1 cellular context compared by ENCODE assay signal in the genomic region with DNA sequence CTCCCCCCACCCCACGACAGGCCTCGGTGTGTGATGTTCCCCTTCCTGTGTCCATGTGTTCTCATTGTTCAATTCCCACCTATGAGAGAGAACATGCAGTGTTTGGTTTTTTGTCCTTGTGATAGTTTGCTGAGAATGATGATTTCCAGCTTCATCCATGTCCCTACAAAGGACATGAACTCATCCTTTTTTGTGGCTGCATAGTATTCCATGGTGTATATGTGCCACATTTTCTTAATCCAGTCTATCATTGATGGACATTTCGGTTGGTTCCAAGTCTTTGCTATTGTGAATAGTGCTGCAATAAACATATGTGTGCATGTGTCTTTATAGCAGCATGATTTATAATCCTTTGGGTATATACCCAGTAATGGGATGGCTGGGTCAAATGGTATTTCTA.
TF ChIP-seq lines count a peak whose summit lies in the region.
"Not testable (repeated sequence)": the region's sequence is repeated elsewhere in the genome, so short reads cannot be mapped to it uniquely, and the experiment has no call there.

No MANE protein-coding gene starts in this region.

- CTCF ChIA-PET in HEK293 (lab: Yijun Ruan, JAX) = not testable (repeated sequence)

- POLR2A ChIA-PET in HEK293 (lab: Yijun Ruan, JAX) = not testable (repeated sequence)

- not testable (repeated sequence) for TF ChIP-seq CTCF in HEK293 (tag by site-specific recombination; IDR thresholded peaks at IDR 0.05)

- H3K9me3 ChIP-seq in HEK293 (ENCODE audit: control insufficient read depth, insufficient read depth, low read depth, low read length) = not testable (repeated sequence)

- not testable (repeated sequence) for H3K4me1 ChIP-seq in HEK293 (ENCODE audit: control insufficient read depth, insufficient read depth, low read length)

- not testable (repeated sequence) for H3K36me3 ChIP-seq in HEK293 (ENCODE audit: control insufficient read depth in 2 of 2, insufficient read depth in 1 of 2, low read length in 2 of 2)

- not testable (repeated sequence) for H3K4me3 ChIP-seq in HEK293 (ENCODE audit: low read depth, low read length)

- H3K27ac ChIP-seq in HEK293 (ENCODE audit: extremely low read depth, low read depth, low read length) = not testable (repeated sequence)

TF ChIP-seq in HEK293, 187 proteins besides CTCF, POLR2A, EP300 and RAD21:
- peak; percentile 91 for TF ChIP-seq ZNF146 (tag by site-specific recombination; IDR thresholded peaks at IDR 0.05)
- TF ChIP-seq, protein P1, sequence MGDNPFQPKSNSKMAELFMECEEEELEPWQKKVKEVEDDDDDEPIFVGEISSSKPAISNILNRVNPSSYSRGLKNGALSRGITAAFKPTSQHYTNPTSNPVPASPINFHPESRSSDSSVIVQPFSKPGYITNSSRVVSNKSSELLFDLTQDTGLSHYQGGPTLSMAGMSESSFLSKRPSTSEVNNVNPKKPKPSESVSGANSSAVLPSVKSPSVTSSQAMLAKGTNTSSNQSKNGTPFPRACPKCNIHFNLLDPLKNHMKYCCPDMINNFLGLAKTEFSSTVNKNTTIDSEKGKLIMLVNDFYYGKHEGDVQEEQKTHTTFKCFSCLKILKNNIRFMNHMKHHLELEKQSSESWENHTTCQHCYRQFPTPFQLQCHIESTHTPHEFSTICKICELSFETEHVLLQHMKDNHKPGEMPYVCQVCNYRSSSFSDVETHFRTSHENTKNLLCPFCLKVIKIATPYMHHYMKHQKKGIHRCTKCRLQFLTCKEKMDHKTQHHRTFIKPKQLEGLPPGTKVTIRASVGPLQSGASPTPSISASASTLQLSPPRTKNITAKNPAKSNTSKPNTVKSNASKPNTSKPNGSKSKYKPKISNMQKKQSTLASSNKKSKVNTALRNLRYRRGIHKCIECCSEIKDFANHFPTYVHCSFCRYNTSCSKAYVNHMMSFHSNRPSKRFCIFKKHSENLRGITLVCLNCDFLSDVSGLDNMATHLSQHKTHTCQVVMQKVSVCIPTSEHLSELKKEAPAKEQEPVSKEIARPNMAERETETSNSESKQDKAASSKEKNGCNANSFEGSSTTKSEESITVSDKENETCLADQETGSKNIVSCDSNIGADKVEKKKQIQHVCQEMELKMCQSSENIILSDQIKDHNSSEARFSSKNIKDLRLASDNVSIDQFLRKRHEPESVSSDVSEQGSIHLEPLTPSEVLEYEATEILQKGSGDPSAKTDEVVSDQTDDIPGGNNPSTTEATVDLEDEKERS (tag by site-specific recombination; IDR thresholded peaks at IDR 0.05) = 0 out of 2 replicates have a peak, but pooled peaks have one; percentile 29
